Comparison of ENCODE assay signal across 24 cellular contexts in the genomic region with DNA sequence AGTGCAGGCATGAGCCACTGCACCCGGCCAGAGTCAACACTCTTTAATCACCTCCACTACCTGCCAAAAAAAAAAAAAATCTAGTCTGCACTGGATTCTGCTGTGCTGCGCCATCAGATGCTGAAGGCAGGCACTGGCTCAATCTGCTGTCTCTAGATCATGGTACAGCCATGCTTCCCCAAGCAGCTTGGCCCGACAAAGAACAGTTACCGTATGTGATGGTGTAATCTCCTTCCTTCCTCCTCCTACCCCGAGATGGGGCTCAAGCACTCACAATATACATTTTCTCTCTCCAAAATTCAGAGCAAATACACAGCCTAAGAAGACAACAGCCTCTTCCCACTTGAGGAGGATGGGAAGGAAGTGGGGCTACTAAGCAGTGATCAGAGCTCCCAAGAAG. TPM values are rescaled to one million over a fixed set of nuclear protein-coding genes. Genes with fewer than 3 reads are reported as not detected.
DNase-seq lines count a peak whose midpoint lies in the region; ATAC-seq and TF ChIP-seq lines count a peak whose summit lies in the region.
"Had no signal": no experiment of that assay in that cellular context is flagged by ENCODE, and none has a peak within 500 bp of the region (broad histone marks: within the 10 kb centered on the region; RNA-seq: fewer than 3 reads in every experiment).

No MANE protein-coding gene starts in this region.

- TF ChIP-seq CTCF in neural crest cell (conservative IDR thresholded peaks at IDR 0.05): no peak

- DNase-seq in GF-D8 (lab: John Stamatoyannopoulos, UW): peak; percentile 50
- DNase-seq in MV-4-11 (lab: John Stamatoyannopoulos, UW): peak; percentile 75
- DNase-seq in central memory CD8-positive, alpha-beta T cell (ENCODE audit: low spot score in 2 of 2): no peak
- no peak for DNase-seq in neural crest cell (ENCODE audit: low read depth, low spot score)
- no peak for DNase-seq in superior temporal gyrus (ENCODE audit: extremely low spot score)
- DNase-seq in middle frontal gyrus (ENCODE audit: extremely low spot score, low spot score): no peak
- DNase-seq in NCI-H2227 (lab: John Stamatoyannopoulos, UW; ENCODE audit: unreplicated experiment): no peak
- DNase-seq: activated CD4-positive, alpha-beta T cell treated with anti-CD3 and anti-CD28 coated beads, Interleukin-2, amount 50 U/mL, for 1 hour; activated CD8-positive, alpha-beta memory T cell treated with anti-CD3 and anti-CD28 coated beads, Interleukin-2, amount 10 ng/mL, durations not matched to agents 7 days and 5 days; activated naive CD4-positive, alpha-beta T cell treated with anti-CD3 and anti-CD28 coated beads for 36 hours; activated T-cell treated with anti-CD3 and anti-CD28 coated beads, Interleukin-2, amount 50 U/mL, for 72 hours; CD4-positive, CD25-positive, alpha-beta regulatory T cell; EL; IMR-90; kidney; NCI-H1436 treated with DMSO at 0.1 percent for 48 hours; NCI-H524 treated with DMSO at 0.1 percent for 48 hours; SK-N-SH; stimulated activated naive CD8-positive, alpha-beta T cell treated with anti-CD3 and anti-CD28 coated beads, Interleukin-15, amount 100 ng/mL, for 72 hours; T1000; tibial artery had no signal

- H3K4me1 Mint-ChIP-seq in central memory CD8-positive, alpha-beta T cell: peaks cover 18% of the 10 kb centered on the region
- H3K4me1 Mint-ChIP-seq in neural crest cell: peaks cover 10% of the 10 kb centered on the region

- H3K36me3 Mint-ChIP-seq in central memory CD8-positive, alpha-beta T cell (ENCODE audit: insufficient read depth): peaks cover 4% of the 10 kb centered on the region
- no peaks in the 10 kb centered on the region for H3K36me3 Mint-ChIP-seq in neural crest cell (ENCODE audit: low read depth)
- H3K36me3 Mint-ChIP-seq: CD4-positive, CD25-positive, alpha-beta regulatory T cell; WTC11 had no signal

- no peaks in the 10 kb centered on the region for H3K27me3 Mint-ChIP-seq in central memory CD8-positive, alpha-beta T cell
- H3K27me3 Mint-ChIP-seq in neural crest cell (ENCODE audit: low read depth): no peaks in the 10 kb centered on the region
- H3K27me3 Mint-ChIP-seq: activated CD8-positive, alpha-beta memory T cell treated with anti-CD3 and anti-CD28 coated beads, Interleukin-2, amount 10 ng/mL, durations not matched to agents 7 days and 5 days; memory B cell had no signal

- no peaks in the 10 kb centered on the region for H3K9me3 Mint-ChIP-seq in central memory CD8-positive, alpha-beta T cell
- H3K9me3 Mint-ChIP-seq in neural crest cell: no peaks in the 10 kb centered on the region
- H3K9me3 Mint-ChIP-seq: activated naive CD4-positive, alpha-beta T cell treated with anti-CD3 and anti-CD28 coated beads for 36 hours; activated T-cell treated with anti-CD3 and anti-CD28 coated beads, Interleukin-2, amount 50 U/mL, for 72 hours; memory B cell; stimulated activated naive CD8-positive, alpha-beta T cell treated with anti-CD3 and anti-CD28 coated beads, Interleukin-15, amount 100 ng/mL, for 72 hours; WTC11 had no signal

- peak overlapping the region; percentile 70 for H3K27ac Mint-ChIP-seq in central memory CD8-positive, alpha-beta T cell (ENCODE audit: low read depth)
- H3K27ac Mint-ChIP-seq in neural crest cell (ENCODE audit: unreplicated experiment): peak overlapping the region; percentile 92
- H3K27ac Mint-ChIP-seq: activated CD8-positive, alpha-beta memory T cell treated with anti-CD3 and anti-CD28 coated beads, Interleukin-2, amount 10 ng/mL, durations not matched to agents 7 days and 5 days; activated naive CD4-positive, alpha-beta T cell treated with anti-CD3 and anti-CD28 coated beads for 36 hours; activated T-cell treated with anti-CD3 and anti-CD28 coated beads, Interleukin-2, amount 50 U/mL, for 72 hours; CD4-positive, CD25-positive, alpha-beta regulatory T cell; stimulated activated naive CD8-positive, alpha-beta T cell treated with anti-CD3 and anti-CD28 coated beads, Interleukin-15, amount 100 ng/mL, for 72 hours; WTC11 had no signal

- no peak for ATAC-seq in central memory CD8-positive, alpha-beta T cell (replicated peaks; ENCODE audit: extremely low read depth, poor library complexity, severe bottlenecking)
- no peak for ATAC-seq in GM19452 (IDR thresholded peaks at IDR 0.05; ENCODE audit: unreplicated experiment)
- ATAC-seq: activated CD8-positive, alpha-beta memory T cell treated with anti-CD3 and anti-CD28 coated beads, Interleukin-2, amount 10 ng/mL, durations not matched to agents 7 days and 5 days; activated T-cell treated with anti-CD3 and anti-CD28 coated beads, Interleukin-2, amount 50 U/mL, for 72 hours; stimulated activated naive CD8-positive, alpha-beta T cell treated with anti-CD3 and anti-CD28 coated beads, Interleukin-15, amount 100 ng/mL, for 72 hours; WTC11 had no signal

- no peak overlapping the region for H3K4me3 Mint-ChIP-seq in central memory CD8-positive, alpha-beta T cell
- H3K4me3 Mint-ChIP-seq in neural crest cell: no peak overlapping the region
- H3K4me3 Mint-ChIP-seq: activated CD8-positive, alpha-beta memory T cell treated with anti-CD3 and anti-CD28 coated beads, Interleukin-2, amount 10 ng/mL, durations not matched to agents 7 days and 5 days; activated naive CD4-positive, alpha-beta T cell treated with anti-CD3 and anti-CD28 coated beads for 36 hours; activated T-cell treated with anti-CD3 and anti-CD28 coated beads, Interleukin-2, amount 50 U/mL, for 72 hours; memory B cell; stimulated activated naive CD8-positive, alpha-beta T cell treated with anti-CD3 and anti-CD28 coated beads, Interleukin-15, amount 100 ng/mL, for 72 hours; WTC11 had no signal

RNA-seq across cellular contexts. Expression of gene DAPK2, which starts 45.1 kb away (rescaled TPM):
- total RNA-seq in neural crest cell: 8.5 and 8.8 TPM in 2 replicates

Comparison
In these comparisons a context has a peak if more than half of its experiments do, and no peak if none do; other contexts are left out.
1. DNase-seq: peak in GF-D8 (single experiment) and MV-4-11 (single experiment); none in central memory CD8-positive, alpha-beta T cell (0 of 2), neural crest cell (single experiment), superior temporal gyrus (single experiment), middle frontal gyrus (single experiment) and NCI-H2227 (single experiment).